Comparison of ENCODE assay signal across 19 cellular contexts in the genomic region with DNA sequence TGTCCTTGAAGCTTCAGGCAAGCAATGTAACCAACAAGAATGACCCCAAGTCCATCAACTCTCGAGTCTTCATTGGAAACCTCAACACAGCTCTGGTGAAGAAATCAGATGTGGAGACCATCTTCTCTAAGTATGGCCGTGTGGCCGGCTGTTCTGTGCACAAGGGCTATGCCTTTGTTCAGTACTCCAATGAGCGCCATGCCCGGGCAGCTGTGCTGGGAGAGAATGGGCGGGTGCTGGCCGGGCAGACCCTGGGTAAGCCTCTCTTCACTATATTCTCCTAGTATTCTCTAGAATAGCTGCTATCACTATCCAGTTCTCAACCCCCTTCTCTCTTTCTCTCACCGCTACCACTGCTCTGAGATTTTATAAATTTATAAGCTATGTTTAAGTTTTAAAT.
"Had no signal": no experiment of that assay in that cellular context is flagged by ENCODE, and none has a peak within 500 bp of the region (broad histone marks: within the 10 kb centered on the region; RNA-seq: fewer than 3 reads in every experiment).

No MANE protein-coding gene starts in this region.

- ATAC-seq: K562 had no signal

- H3K27me3 ChIP-seq: SJSA1 had no signal

- H3K27me3 Mint-ChIP-seq: IgD-negative memory B cell had no signal

- H3K4me3 Mint-ChIP-seq: IgD-negative memory B cell had no signal

- H3K4me3 ChIP-seq: K562, SJSA1, SK-N-MC had no signal

- H3K9me3 Mint-ChIP-seq: IgD-negative memory B cell had no signal

- H3K27ac ChIP-seq: HL-60, KMS-11, SJSA1, SK-N-MC had no signal

- H3K9me3 ChIP-seq: SJSA1 had no signal

- DNase-seq: Kasumi-1, MM.1S, NCI-H1092 treated with DMSO at 0.1 percent for 48 hours, NCI-H1436, NCI-H187, NCI-H2029 treated with DMSO at 0.1 percent for 48 hours, NCI-H2227 treated with DMSO at 0.1 percent for 48 hours, NCI-H524, NCI-H526 treated with DMSO at 0.1 percent for 48 hours, NCI-H748 treated with DMSO at 0.1 percent for 48 hours, Right ventricle myocardium superior, RPMI8226, SIG-M5 had no signal

- H3K4me1 ChIP-seq: SJSA1 had no signal
